Comparison of ENCODE assay signal across 2 cellular contexts in the genomic region with DNA sequence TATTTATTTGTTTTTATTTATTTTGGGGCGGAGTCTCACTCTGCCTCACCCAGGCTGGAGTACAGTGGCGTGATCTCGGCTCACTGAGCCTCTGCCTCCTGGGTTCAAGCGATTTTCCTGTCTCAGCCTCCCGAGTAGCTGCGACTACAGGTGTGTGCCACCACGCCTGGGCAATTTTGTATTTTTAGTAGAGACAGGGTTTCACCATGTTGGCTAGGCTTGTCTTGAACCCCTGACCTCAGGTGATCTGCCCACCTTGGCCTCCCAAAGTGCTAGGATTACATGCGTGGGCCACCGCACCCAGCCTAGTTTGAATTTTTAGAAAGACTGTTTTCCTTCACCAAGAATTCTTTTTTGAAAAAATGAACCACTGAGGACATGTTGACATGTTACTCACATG. TPM values are rescaled to one million over a fixed set of nuclear protein-coding genes. Genes with fewer than 3 reads are reported as not detected.
"Had no signal": no experiment of that assay in that cellular context is flagged by ENCODE, and none has a peak within 500 bp of the region (broad histone marks: within the 10 kb centered on the region; RNA-seq: fewer than 3 reads in every experiment).

No MANE protein-coding gene starts in this region.

RNA-seq across cellular contexts. Expression of a gene that starts 5.4 kb away (rescaled TPM):
- total RNA-seq: G401, GM12878 had no signal
